2 cellular contexts compared by ENCODE assay signal in the genomic region with DNA sequence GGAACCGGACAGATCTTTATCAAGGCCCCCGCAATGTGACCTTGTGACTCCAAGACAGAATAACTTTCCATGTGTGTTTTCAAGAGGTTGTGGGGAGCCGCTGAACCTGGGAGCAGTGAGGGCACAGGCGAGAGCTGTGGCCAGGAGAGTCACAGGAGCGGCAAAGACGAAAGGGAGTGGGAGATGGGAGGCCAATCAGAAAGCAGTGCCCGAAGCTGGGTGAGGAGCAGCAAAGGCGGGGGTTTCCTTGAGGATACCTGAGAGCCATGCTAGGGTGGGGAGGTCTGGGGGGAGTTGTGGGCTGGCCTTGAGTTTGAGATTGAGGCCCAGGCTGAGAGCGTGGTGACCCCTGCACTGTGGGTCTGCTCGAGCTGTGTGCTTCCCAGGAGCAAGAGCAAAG.
TF ChIP-seq lines count a peak whose summit lies in the region.

No MANE protein-coding gene starts in this region.

TF ChIP-seq in HepG2, 621 proteins besides CTCF, POLR2A, EP300 and RAD21:
- TF ChIP-seq ZNF235 (CRISPR knock-in tag; IDR thresholded peaks at IDR 0.05; ENCODE audit: borderline replicate concordance) = 0 out of 2 replicates have a peak, but pooled peaks have one; percentile 28
- no peak for TF ChIP-seq ZBTB1 (CRISPR knock-in tag; IDR thresholded peaks at IDR 0.05; ENCODE audit: borderline replicate concordance)

TF ChIP-seq in WTC11, 78 proteins besides CTCF, POLR2A, EP300 and RAD21:
- TF ChIP-seq FOXP1 (CRISPR knock-in tag; IDR thresholded peaks at IDR 0.05; ENCODE audit: borderline replicate concordance) (no peak), SMAD4 (CRISPR knock-in tag; IDR thresholded peaks at IDR 0.05) (no peak), JAZF1 (CRISPR knock-in tag; IDR thresholded peaks at IDR 0.05) (no peak)
